ENCODE assay signal across 15 cellular contexts in genomic region chr7:47452295-47452694, GRCh38.
A peak's percentile ranks its signal among the peaks of the same experiment; 100 is the strongest.
DNase-seq lines count a peak whose midpoint lies in the region; ATAC-seq, FAIRE-seq and TF ChIP-seq lines count a peak whose summit lies in the region.
"Had no signal": no experiment of that assay in that cellular context is flagged by ENCODE, and none has a peak within 500 bp of the region (broad histone marks: within the 10 kb centered on the region; RNA-seq: fewer than 3 reads in every experiment).

No MANE protein-coding gene starts in this region.

- no peaks in the 10 kb centered on the region for H3K27me3 Mint-ChIP-seq in activated T-helper 2 cell treated with anti-CD3 and anti-CD28 coated beads, Interferon-gamma antibody, Interleukin-2, Interleukin-4, amounts not matched to agents 10 μg/mL and 5 μg/mL and 100 μg/mL, durations not matched to agents 14 hours and 24 hours and 36 hours (ENCODE audit: low read depth)
- H3K27me3 Mint-ChIP-seq: IgD-negative memory B cell had no signal

- H3K4me3 ChIP-seq in epithelial cell of proximal tubule (ENCODE audit: low read depth, low read length) (peak overlapping the region; percentile 55), parathyroid adenoma (ENCODE audit: low read depth, low read length) (peak overlapping the region; percentile 53)
- H3K4me3 ChIP-seq: GM12878 had no signal

- peaks cover 30% of the 10 kb centered on the region for H3K4me1 ChIP-seq in parathyroid adenoma

- H3K27me3 ChIP-seq in parathyroid adenoma (ENCODE audit: control insufficient read depth, insufficient read depth, low read length), result no peaks in the 10 kb centered on the region

- peak overlapping the region; percentile 84 for H2AFZ ChIP-seq in parathyroid adenoma

- peaks cover 2% of the 10 kb centered on the region for H3K4me1 Mint-ChIP-seq in activated T-helper 2 cell treated with anti-CD3 and anti-CD28 coated beads, Interferon-gamma antibody, Interleukin-2, Interleukin-4, amounts not matched to agents 10 μg/mL and 5 μg/mL and 100 μg/mL, durations not matched to agents 14 hours and 24 hours and 36 hours (ENCODE audit: low read depth)

- no peaks in the 10 kb centered on the region for H3K36me3 ChIP-seq in parathyroid adenoma (ENCODE audit: control insufficient read depth, insufficient read depth, low read length)

- H3K27ac ChIP-seq in parathyroid adenoma, result peak overlapping the region; percentile 89

- peak overlapping the region; percentile 52 for H3K4me2 ChIP-seq in parathyroid adenoma (ENCODE audit: low read length)

- no peaks in the 10 kb centered on the region for H3K9me3 Mint-ChIP-seq in activated T-helper 2 cell treated with anti-CD3 and anti-CD28 coated beads, Interferon-gamma antibody, Interleukin-2, Interleukin-4, amounts not matched to agents 10 μg/mL and 5 μg/mL and 100 μg/mL, durations not matched to agents 14 hours and 24 hours and 36 hours
- H3K9me3 Mint-ChIP-seq: IgD-negative memory B cell had no signal

- no peak overlapping the region for H3K4me3 Mint-ChIP-seq in activated T-helper 2 cell treated with anti-CD3 and anti-CD28 coated beads, Interferon-gamma antibody, Interleukin-2, Interleukin-4, amounts not matched to agents 10 μg/mL and 5 μg/mL and 100 μg/mL, durations not matched to agents 14 hours and 24 hours and 36 hours (ENCODE audit: low read depth)
- H3K4me3 Mint-ChIP-seq: IgD-negative memory B cell had no signal

- H3K9me3 ChIP-seq in parathyroid adenoma (ENCODE audit: control insufficient read depth, low read length), result no peaks in the 10 kb centered on the region

- H3K9ac ChIP-seq in parathyroid adenoma, result peak overlapping the region; percentile 61

- ATAC-seq in Right ventricle myocardium superior (ENCODE audit: poor library complexity) (peak; percentile 42), GM19351 (IDR thresholded peaks at IDR 0.05; ENCODE audit: unreplicated experiment) (no peak)
- ATAC-seq: GM12878 had no signal

- no peak overlapping the region for H3K27ac Mint-ChIP-seq in activated T-helper 2 cell treated with anti-CD3 and anti-CD28 coated beads, Interferon-gamma antibody, Interleukin-2, Interleukin-4, amounts not matched to agents 10 μg/mL and 5 μg/mL and 100 μg/mL, durations not matched to agents 14 hours and 24 hours and 36 hours

- DNase-seq in Right ventricle myocardium superior (no peak), cardiac septum (ENCODE audit: low spot score) (no peak), epithelial cell of proximal tubule (ENCODE audit: low read depth) (no peak), urothelium cell line (ENCODE audit: low spot score) (no peak), NCI-H510A (lab: John Stamatoyannopoulos, UW) (no peak)
- no peak for DNase-seq in activated T-helper 2 cell treated with anti-CD3 and anti-CD28 coated beads, Interferon-gamma antibody, Interleukin-2, Interleukin-4, amounts not matched to agents 10 μg/mL and 5 μg/mL and 100 μg/mL, durations not matched to agents 14 hours and 24 hours and 36 hours (ENCODE audit: low spot score)
- DNase-seq: ACHN; activated CD4-positive, alpha-beta T cell treated with anti-CD3 and anti-CD28 coated beads, Interleukin-2, amount 50 U/mL, for 1 hour; activated effector memory CD4-positive, alpha-beta T cell treated with anti-CD3 and anti-CD28 coated beads, Interleukin-2, amount 50 U/mL, for 16 hours; T-helper 2 cell had no signal

- peaks cover 14% of the 10 kb centered on the region for H3K79me2 ChIP-seq in parathyroid adenoma

- TF ChIP-seq CTCF in epithelial cell of proximal tubule (conservative IDR thresholded peaks at IDR 0.05; ENCODE audit: low read depth, low read length), result no peak
- no peak for TF ChIP-seq CTCF in parathyroid adenoma (IDR thresholded peaks at IDR 0.05)

- peak; percentile 30 for FAIRE-seq in urothelium cell line (lab: Jason Lieb, UNC)
- FAIRE-seq: GM12878, keratinocyte had no signal

- intact Hi-C loops in Right ventricle myocardium superior (cut with DNase I), result no loop called here
- intact Hi-C loops in cardiac septum (cut with DNase I), result loop anchor here (5.0 kb wide), 1 partner anchor 120 kb away; no protein-coding TSS in a partner anchor
- intact Hi-C loops in activated T-helper 2 cell treated with anti-CD3 and anti-CD28 coated beads, Interferon-gamma antibody, Interleukin-2, Interleukin-4, amounts not matched to agents 10 μg/mL and 5 μg/mL and 100 μg/mL, durations not matched to agents 14 hours and 24 hours and 36 hours (cut with micrococcal nuclease), result no loop called here

- H3K36me3 Mint-ChIP-seq in activated T-helper 2 cell treated with anti-CD3 and anti-CD28 coated beads, Interferon-gamma antibody, Interleukin-2, Interleukin-4, amounts not matched to agents 10 μg/mL and 5 μg/mL and 100 μg/mL, durations not matched to agents 14 hours and 24 hours and 36 hours (ENCODE audit: low read depth), result no peaks in the 10 kb centered on the region
- H3K36me3 Mint-ChIP-seq: IgD-negative memory B cell had no signal
